13 cellular contexts compared by ENCODE assay signal in genomic region chr9:108634164-108634563, GRCh38.
DNase-seq lines count a peak whose midpoint lies in the region; ATAC-seq and TF ChIP-seq lines count a peak whose summit lies in the region.
"Had no signal": no experiment of that assay in that cellular context is flagged by ENCODE, and none has a peak within 500 bp of the region (broad histone marks: within the 10 kb centered on the region; RNA-seq: fewer than 3 reads in every experiment).

No MANE protein-coding gene starts in this region.

- intact Hi-C loops in Calu3 (cut with micrococcal nuclease; ENCODE audit: unreplicated experiment) (no loop called here), PC-9 (cut with micrococcal nuclease; ENCODE audit: unreplicated experiment) (loop anchor here (2.0 to 5.0 kb wide), 2 partner anchors 53 to 128 kb away; no protein-coding TSS in a partner anchor)

- H4K20me1 ChIP-seq in PC-9 (ENCODE audit: insufficient read depth), result no peaks in the 10 kb centered on the region

- H3K9me3 Mint-ChIP-seq in Calu3 (ENCODE audit: low read depth, unreplicated experiment), result no peaks in the 10 kb centered on the region
- no peaks in the 10 kb centered on the region for H3K9me3 Mint-ChIP-seq in activated T-cell treated with anti-CD3 and anti-CD28 coated beads, Interleukin-2, amount 50 U/mL, for 4 hours
- H3K9me3 Mint-ChIP-seq: H9 had no signal

- H3K27ac ChIP-seq in PC-9, result peak overlapping the region; percentile 14; the same call in 1 of the 2 replicates

- H3F3A ChIP-seq in PC-9 (ENCODE audit: insufficient read depth, low read depth), result no peaks in the 10 kb centered on the region

- no peaks in the 10 kb centered on the region for H3K4me1 Mint-ChIP-seq in Calu3 (ENCODE audit: low read depth, unreplicated experiment)
- no peaks in the 10 kb centered on the region for H3K4me1 Mint-ChIP-seq in activated T-cell treated with anti-CD3 and anti-CD28 coated beads, Interleukin-2, amount 50 U/mL, for 4 hours (ENCODE audit: low read depth)

- no peak overlapping the region for H2AFZ ChIP-seq in PC-9

- H3K36me3 ChIP-seq in PC-9 (ENCODE audit: low read depth), result no peaks in the 10 kb centered on the region

- H3K9me3 ChIP-seq in PC-9 (ENCODE audit: insufficient read depth, low read depth), result no peaks in the 10 kb centered on the region
- H3K9me3 ChIP-seq: Caco-2 had no signal

- CTCF ChIA-PET in Calu3 (lab: Charles Lee), result no interaction called here
- CTCF ChIA-PET in PC-9 (lab: Charles Lee), result no interaction called here

- H3K4me3 ChIP-seq in PC-9, result no peak overlapping the region
- H3K4me3 ChIP-seq: lung had no signal

- no TSS peak for BruUV-seq in Calu3 (replicated peaks; lab: Mats Ljungman, UMichigan)
- TSS peak; percentile 85 for BruUV-seq in PC-9 (replicated peaks; lab: Mats Ljungman, UMichigan)

- no peak overlapping the region for H3K4me2 ChIP-seq in PC-9

- H3K27me3 ChIP-seq in PC-9 (ENCODE audit: insufficient read depth, low read depth), result no peaks in the 10 kb centered on the region

- no peaks in the 10 kb centered on the region for H3K36me3 Mint-ChIP-seq in Calu3 (ENCODE audit: insufficient read depth, unreplicated experiment)
- no peaks in the 10 kb centered on the region for H3K36me3 Mint-ChIP-seq in activated T-cell treated with anti-CD3 and anti-CD28 coated beads, Interleukin-2, amount 50 U/mL, for 4 hours (ENCODE audit: insufficient read depth)
- H3K36me3 Mint-ChIP-seq: activated naive CD8-positive, alpha-beta T cell had no signal

- H3K4me3 Mint-ChIP-seq in Calu3 (ENCODE audit: low read depth, unreplicated experiment), result no peak overlapping the region
- H3K4me3 Mint-ChIP-seq in activated T-cell treated with anti-CD3 and anti-CD28 coated beads, Interleukin-2, amount 50 U/mL, for 4 hours, result no peak overlapping the region
- H3K4me3 Mint-ChIP-seq: activated naive CD8-positive, alpha-beta T cell; H9 had no signal

- no peak overlapping the region for H3K27ac Mint-ChIP-seq in Calu3 (ENCODE audit: unreplicated experiment)
- H3K27ac Mint-ChIP-seq: activated naive CD8-positive, alpha-beta T cell; H9 had no signal

- H3K9me2 ChIP-seq in PC-9 (ENCODE audit: insufficient read depth), result no peaks in the 10 kb centered on the region

- H3K27me3 Mint-ChIP-seq in Calu3 (ENCODE audit: unreplicated experiment), result peaks cover 77% of the 10 kb centered on the region
- no peaks in the 10 kb centered on the region for H3K27me3 Mint-ChIP-seq in activated T-cell treated with anti-CD3 and anti-CD28 coated beads, Interleukin-2, amount 50 U/mL, for 4 hours (ENCODE audit: low read depth)
- H3K27me3 Mint-ChIP-seq: activated naive CD8-positive, alpha-beta T cell had no signal

- H3K79me2 ChIP-seq in PC-9 (ENCODE audit: low read depth), result no peaks in the 10 kb centered on the region

- ATAC-seq in left lobe of liver (no peak), GM21390 (IDR thresholded peaks at IDR 0.05; ENCODE audit: unreplicated experiment) (no peak)
- ATAC-seq in activated T-cell treated with anti-CD3 and anti-CD28 coated beads, Interleukin-2, amount 50 U/mL, for 4 hours, result no peak

- H3K4me1 ChIP-seq in PC-9 (replicated peaks; ENCODE audit: insufficient read depth), result peaks cover 7% of the 10 kb centered on the region; the same call in 1 of the 2 replicates
- H3K4me1 ChIP-seq: Caco-2 had no signal

- TF ChIP-seq CTCF in Calu3 (IDR thresholded peaks at IDR 0.05; ENCODE audit: unreplicated experiment) (no peak), PC-9 (conservative IDR thresholded peaks at IDR 0.05) (no peak)

- POLR2A ChIA-PET in PC-9 (lab: Charles Lee; ENCODE audit: unreplicated experiment), result no interaction called here

- DNase-seq in Calu3, result peak; percentile 24
- DNase-seq in M059J (ENCODE audit: low read depth), result peak; percentile 81
- peak; percentile 48 to 65 for DNase-seq in PC-9
- DNase-seq in glomerular visceral epithelial cell (ENCODE audit: extremely low spot score), result peak; percentile 39
- no peak for DNase-seq in left lobe of liver (ENCODE audit: low spot score)
- no peak for DNase-seq in activated T-cell treated with anti-CD3 and anti-CD28 coated beads, Interleukin-2, amount 50 U/mL, for 4 hours
- DNase-seq in iPS-NIHi7 (ENCODE audit: extremely low spot score), result no peak
- DNase-seq: activated CD4-positive, CD25-positive, alpha-beta regulatory T cell; Caco-2; H9 had no signal

Comparison
In these comparisons a context has a peak if more than half of its experiments do, and no peak if none do; other contexts are left out.
1. DNase-seq: peak in Calu3 (single experiment), M059J (single experiment), PC-9 (2 of 2) and glomerular visceral epithelial cell (single experiment); none in left lobe of liver (single experiment), activated T-cell treated with anti-CD3 and anti-CD28 coated beads, Interleukin-2, amount 50 U/mL, for 4 hours (single experiment) and iPS-NIHi7 (single experiment).